Comparison of ENCODE assay signal across 1 cellular context in the genomic region with DNA sequence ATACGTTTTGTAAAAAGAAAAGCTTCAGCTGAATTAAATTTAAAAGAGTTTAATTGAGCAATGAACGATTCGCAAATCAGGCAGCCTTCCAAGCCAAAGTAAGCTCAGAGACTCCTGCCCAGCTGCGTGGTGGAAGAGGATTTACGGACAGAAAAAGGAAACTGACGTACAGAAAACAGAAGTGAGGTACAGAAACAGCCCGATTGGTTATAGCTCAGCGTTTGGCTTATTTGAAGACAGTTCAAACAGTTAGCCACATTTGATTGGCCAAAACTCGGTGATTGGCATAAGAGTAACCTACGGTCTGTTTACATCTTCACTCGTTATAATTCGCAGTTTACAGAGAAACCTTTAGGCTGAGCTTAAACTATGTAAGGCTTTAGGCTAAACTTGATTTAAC.
TF ChIP-seq lines count a peak whose summit lies in the region.

No MANE protein-coding gene starts in this region.

TF ChIP-seq in K562, 482 proteins besides CTCF, POLR2A, EP300 and RAD21 (continued from another document):
- TF ChIP-seq, protein P1, sequence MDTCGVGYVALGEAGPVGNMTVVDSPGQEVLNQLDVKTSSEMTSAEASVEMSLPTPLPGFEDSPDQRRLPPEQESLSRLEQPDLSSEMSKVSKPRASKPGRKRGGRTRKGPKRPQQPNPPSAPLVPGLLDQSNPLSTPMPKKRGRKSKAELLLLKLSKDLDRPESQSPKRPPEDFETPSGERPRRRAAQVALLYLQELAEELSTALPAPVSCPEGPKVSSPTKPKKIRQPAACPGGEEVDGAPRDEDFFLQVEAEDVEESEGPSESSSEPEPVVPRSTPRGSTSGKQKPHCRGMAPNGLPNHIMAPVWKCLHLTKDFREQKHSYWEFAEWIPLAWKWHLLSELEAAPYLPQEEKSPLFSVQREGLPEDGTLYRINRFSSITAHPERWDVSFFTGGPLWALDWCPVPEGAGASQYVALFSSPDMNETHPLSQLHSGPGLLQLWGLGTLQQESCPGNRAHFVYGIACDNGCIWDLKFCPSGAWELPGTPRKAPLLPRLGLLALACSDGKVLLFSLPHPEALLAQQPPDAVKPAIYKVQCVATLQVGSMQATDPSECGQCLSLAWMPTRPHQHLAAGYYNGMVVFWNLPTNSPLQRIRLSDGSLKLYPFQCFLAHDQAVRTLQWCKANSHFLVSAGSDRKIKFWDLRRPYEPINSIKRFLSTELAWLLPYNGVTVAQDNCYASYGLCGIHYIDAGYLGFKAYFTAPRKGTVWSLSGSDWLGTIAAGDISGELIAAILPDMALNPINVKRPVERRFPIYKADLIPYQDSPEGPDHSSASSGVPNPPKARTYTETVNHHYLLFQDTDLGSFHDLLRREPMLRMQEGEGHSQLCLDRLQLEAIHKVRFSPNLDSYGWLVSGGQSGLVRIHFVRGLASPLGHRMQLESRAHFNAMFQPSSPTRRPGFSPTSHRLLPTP (IDR thresholded peaks at IDR 0.05; ENCODE audit: borderline replicate concordance, extremely low read depth, insufficient read length): no peak
- TF ChIP-seq FOXM1 (IDR thresholded peaks at IDR 0.05; ENCODE audit: low read depth): peak; percentile 91
- TF ChIP-seq FOXM1 (CRISPR knock-in tag; IDR thresholded peaks at IDR 0.05; ENCODE audit: low read depth): no peak
- TF ChIP-seq CCAR2 (IDR thresholded peaks at IDR 0.05; ENCODE audit: low read depth, low read length): no peak
- TF ChIP-seq, protein P2, sequence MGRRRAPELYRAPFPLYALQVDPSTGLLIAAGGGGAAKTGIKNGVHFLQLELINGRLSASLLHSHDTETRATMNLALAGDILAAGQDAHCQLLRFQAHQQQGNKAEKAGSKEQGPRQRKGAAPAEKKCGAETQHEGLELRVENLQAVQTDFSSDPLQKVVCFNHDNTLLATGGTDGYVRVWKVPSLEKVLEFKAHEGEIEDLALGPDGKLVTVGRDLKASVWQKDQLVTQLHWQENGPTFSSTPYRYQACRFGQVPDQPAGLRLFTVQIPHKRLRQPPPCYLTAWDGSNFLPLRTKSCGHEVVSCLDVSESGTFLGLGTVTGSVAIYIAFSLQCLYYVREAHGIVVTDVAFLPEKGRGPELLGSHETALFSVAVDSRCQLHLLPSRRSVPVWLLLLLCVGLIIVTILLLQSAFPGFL (CRISPR knock-in tag; IDR thresholded peaks at IDR 0.05): no peak
- TF ChIP-seq WHSC1 (IDR thresholded peaks at IDR 0.05; ENCODE audit: low read length): no peak
- TF ChIP-seq, protein P3, sequence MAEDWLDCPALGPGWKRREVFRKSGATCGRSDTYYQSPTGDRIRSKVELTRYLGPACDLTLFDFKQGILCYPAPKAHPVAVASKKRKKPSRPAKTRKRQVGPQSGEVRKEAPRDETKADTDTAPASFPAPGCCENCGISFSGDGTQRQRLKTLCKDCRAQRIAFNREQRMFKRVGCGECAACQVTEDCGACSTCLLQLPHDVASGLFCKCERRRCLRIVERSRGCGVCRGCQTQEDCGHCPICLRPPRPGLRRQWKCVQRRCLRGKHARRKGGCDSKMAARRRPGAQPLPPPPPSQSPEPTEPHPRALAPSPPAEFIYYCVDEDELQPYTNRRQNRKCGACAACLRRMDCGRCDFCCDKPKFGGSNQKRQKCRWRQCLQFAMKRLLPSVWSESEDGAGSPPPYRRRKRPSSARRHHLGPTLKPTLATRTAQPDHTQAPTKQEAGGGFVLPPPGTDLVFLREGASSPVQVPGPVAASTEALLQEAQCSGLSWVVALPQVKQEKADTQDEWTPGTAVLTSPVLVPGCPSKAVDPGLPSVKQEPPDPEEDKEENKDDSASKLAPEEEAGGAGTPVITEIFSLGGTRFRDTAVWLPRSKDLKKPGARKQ (CRISPR knock-in tag; IDR thresholded peaks at IDR 0.05): no peak
- no peak for TF ChIP-seq HSF4 (CRISPR knock-in tag; IDR thresholded peaks at IDR 0.05; ENCODE audit: borderline replicate concordance)
- TF ChIP-seq, protein P4, sequence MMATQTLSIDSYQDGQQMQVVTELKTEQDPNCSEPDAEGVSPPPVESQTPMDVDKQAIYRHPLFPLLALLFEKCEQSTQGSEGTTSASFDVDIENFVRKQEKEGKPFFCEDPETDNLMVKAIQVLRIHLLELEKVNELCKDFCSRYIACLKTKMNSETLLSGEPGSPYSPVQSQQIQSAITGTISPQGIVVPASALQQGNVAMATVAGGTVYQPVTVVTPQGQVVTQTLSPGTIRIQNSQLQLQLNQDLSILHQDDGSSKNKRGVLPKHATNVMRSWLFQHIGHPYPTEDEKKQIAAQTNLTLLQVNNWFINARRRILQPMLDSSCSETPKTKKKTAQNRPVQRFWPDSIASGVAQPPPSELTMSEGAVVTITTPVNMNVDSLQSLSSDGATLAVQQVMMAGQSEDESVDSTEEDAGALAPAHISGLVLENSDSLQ (IDR thresholded peaks at IDR 0.05): peak; percentile 96
- TF ChIP-seq ZNF316 (IDR thresholded peaks at IDR 0.05): no peak
- TF ChIP-seq, protein P5, sequence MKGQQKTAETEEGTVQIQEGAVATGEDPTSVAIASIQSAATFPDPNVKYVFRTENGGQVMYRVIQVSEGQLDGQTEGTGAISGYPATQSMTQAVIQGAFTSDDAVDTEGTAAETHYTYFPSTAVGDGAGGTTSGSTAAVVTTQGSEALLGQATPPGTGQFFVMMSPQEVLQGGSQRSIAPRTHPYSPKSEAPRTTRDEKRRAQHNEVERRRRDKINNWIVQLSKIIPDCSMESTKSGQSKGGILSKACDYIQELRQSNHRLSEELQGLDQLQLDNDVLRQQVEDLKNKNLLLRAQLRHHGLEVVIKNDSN (CRISPR knock-in tag; IDR thresholded peaks at IDR 0.05): no peak
- peak; percentile 73 for TF ChIP-seq HNRNPLL (IDR thresholded peaks at IDR 0.05; ENCODE audit: low read depth, low read length, poor library complexity, severe bottlenecking)
- no peak for TF ChIP-seq ATF1 (CRISPR knock-in tag; IDR thresholded peaks at IDR 0.05)
- 0 out of 2 replicates have a peak, but pooled peaks have one; percentile 14 for TF ChIP-seq ATF1 (tag; IDR thresholded peaks at IDR 0.05)
- peak; percentile 14; the same call in 1 of the 2 replicates for TF ChIP-seq CREB1 (IDR thresholded peaks at IDR 0.05)
- no peak for TF ChIP-seq CREB1 (CRISPR knock-in tag; IDR thresholded peaks at IDR 0.05)
- TF ChIP-seq NONO (IDR thresholded peaks at IDR 0.05; ENCODE audit: low read depth in 2 of 2, low read length in 1 of 2): no peak
- TF ChIP-seq, protein P6, sequence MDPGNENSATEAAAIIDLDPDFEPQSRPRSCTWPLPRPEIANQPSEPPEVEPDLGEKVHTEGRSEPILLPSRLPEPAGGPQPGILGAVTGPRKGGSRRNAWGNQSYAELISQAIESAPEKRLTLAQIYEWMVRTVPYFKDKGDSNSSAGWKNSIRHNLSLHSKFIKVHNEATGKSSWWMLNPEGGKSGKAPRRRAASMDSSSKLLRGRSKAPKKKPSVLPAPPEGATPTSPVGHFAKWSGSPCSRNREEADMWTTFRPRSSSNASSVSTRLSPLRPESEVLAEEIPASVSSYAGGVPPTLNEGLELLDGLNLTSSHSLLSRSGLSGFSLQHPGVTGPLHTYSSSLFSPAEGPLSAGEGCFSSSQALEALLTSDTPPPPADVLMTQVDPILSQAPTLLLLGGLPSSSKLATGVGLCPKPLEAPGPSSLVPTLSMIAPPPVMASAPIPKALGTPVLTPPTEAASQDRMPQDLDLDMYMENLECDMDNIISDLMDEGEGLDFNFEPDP (CRISPR knock-in tag; IDR thresholded peaks at IDR 0.05): no peak
- TF ChIP-seq EP400 (IDR thresholded peaks at IDR 0.05): 0 out of 2 replicates have a peak, but pooled peaks have one; percentile 7
